Comparison of ENCODE assay signal across 11 cellular contexts in genomic region chr1:101723415-101723814, GRCh38.
"Had no signal": no experiment of that assay in that cellular context is flagged by ENCODE, and none has a peak within 500 bp of the region (broad histone marks: within the 10 kb centered on the region; RNA-seq: fewer than 3 reads in every experiment).

No MANE protein-coding gene starts in this region.

- H3K4me1 ChIP-seq: ascending aorta, sigmoid colon had no signal

- ATAC-seq: activated naive CD8-positive, alpha-beta T cell treated with anti-CD3 and anti-CD28 coated beads, Interleukin-2, amount 50 U/mL, for 24 hours; WTC11 had no signal

- H3K27ac ChIP-seq: ascending aorta, dorsolateral prefrontal cortex, sigmoid colon had no signal

- H3K4me3 ChIP-seq: ascending aorta, dorsolateral prefrontal cortex, sigmoid colon had no signal

- H3K27me3 ChIP-seq: ascending aorta, sigmoid colon had no signal

- H3K36me3 ChIP-seq: ascending aorta, sigmoid colon had no signal

- H3K9me3 ChIP-seq: ascending aorta, sigmoid colon had no signal

- DNase-seq: activated CD4-positive, alpha-beta T cell treated with anti-CD3 and anti-CD28 coated beads, Interleukin-2, amount 10 ng/mL, durations not matched to agents 24 days and 14 days; activated naive CD4-positive, alpha-beta T cell treated with Interleukin-2 at 50 U/mL for 16 hours; activated naive CD8-positive, alpha-beta T cell treated with anti-CD3 and anti-CD28 coated beads, Interleukin-2, amount 50 U/mL, for 24 hours; dorsolateral prefrontal cortex; hypothalamus; kidney glomerular epithelial cell; sigmoid colon; stimulated activated CD4-positive, alpha-beta T cell treated with anti-CD3 and anti-CD28 coated beads, Interleukin-2, amount 100 ng/mL, for 24 hours; stimulated activated naive CD4-positive, alpha-beta T cell treated with Interleukin-2 at 50 U/mL for 16 hours had no signal
